Comparison of ENCODE assay signal across 1 cellular context in the genomic region with DNA sequence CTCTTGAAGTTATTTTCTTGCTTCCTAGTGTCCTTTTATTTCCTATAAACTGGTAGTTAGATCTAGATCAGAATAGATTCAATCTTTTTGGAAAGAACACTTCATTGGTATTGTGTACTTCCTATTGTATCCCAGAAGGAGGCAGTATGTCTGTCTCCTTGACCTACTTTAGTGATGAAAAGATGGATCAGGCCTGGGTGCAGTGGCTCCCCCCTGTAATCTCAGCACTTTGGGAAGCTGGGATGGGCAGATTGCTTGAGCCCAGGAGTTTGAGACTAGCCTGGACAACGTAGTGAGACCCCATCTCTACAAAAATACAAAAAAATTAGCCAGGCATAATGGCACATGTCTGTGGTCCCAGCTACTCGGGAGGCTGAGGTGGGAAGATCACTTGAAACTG.
TF ChIP-seq lines count a peak whose summit lies in the region.

No MANE protein-coding gene starts in this region.

TF ChIP-seq in HepG2, 621 proteins besides CTCF, POLR2A, EP300 and RAD21 (continued from another document):
- TF ChIP-seq, protein P1, sequence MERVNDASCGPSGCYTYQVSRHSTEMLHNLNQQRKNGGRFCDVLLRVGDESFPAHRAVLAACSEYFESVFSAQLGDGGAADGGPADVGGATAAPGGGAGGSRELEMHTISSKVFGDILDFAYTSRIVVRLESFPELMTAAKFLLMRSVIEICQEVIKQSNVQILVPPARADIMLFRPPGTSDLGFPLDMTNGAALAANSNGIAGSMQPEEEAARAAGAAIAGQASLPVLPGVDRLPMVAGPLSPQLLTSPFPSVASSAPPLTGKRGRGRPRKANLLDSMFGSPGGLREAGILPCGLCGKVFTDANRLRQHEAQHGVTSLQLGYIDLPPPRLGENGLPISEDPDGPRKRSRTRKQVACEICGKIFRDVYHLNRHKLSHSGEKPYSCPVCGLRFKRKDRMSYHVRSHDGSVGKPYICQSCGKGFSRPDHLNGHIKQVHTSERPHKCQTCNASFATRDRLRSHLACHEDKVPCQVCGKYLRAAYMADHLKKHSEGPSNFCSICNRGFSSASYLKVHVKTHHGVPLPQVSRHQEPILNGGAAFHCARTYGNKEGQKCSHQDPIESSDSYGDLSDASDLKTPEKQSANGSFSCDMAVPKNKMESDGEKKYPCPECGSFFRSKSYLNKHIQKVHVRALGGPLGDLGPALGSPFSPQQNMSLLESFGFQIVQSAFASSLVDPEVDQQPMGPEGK (CRISPR knock-in tag; IDR thresholded peaks at IDR 0.05) = 0 out of 2 replicates have a peak, but pooled peaks have one; percentile 31
- TF ChIP-seq, protein P2, sequence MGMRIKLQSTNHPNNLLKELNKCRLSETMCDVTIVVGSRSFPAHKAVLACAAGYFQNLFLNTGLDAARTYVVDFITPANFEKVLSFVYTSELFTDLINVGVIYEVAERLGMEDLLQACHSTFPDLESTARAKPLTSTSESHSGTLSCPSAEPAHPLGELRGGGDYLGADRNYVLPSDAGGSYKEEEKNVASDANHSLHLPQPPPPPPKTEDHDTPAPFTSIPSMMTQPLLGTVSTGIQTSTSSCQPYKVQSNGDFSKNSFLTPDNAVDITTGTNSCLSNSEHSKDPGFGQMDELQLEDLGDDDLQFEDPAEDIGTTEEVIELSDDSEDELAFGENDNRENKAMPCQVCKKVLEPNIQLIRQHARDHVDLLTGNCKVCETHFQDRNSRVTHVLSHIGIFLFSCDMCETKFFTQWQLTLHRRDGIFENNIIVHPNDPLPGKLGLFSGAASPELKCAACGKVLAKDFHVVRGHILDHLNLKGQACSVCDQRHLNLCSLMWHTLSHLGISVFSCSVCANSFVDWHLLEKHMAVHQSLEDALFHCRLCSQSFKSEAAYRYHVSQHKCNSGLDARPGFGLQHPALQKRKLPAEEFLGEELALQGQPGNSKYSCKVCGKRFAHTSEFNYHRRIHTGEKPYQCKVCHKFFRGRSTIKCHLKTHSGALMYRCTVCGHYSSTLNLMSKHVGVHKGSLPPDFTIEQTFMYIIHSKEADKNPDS (CRISPR knock-in tag; IDR thresholded peaks at IDR 0.05) = no peak
- TF ChIP-seq ZNF33B (CRISPR knock-in tag; IDR thresholded peaks at IDR 0.05) = no peak
